ENCODE assay signal across 8 cellular contexts in genomic region chr4:185211035-185211434, GRCh38.
DNase-seq lines count a peak whose midpoint lies in the region; ATAC-seq and TF ChIP-seq lines count a peak whose summit lies in the region.

No MANE protein-coding gene starts in this region.

- TF ChIP-seq CTCF in C4-2B (conservative IDR thresholded peaks at IDR 0.05) (no peak), LNCaP clone FGC (IDR thresholded peaks at IDR 0.05; ENCODE audit: control insufficient read depth, extremely low read depth, insufficient read depth) (no peak), coronary artery (IDR thresholded peaks at IDR 0.05) (no peak), nephron progenitor cell (IDR thresholded peaks at IDR 0.05) (no peak)

- H3K36me3 Mint-ChIP-seq in nephron progenitor cell (ENCODE audit: low read depth) = no peaks in the 10 kb centered on the region

- H3K27ac ChIP-seq in C4-2B = peak overlapping the region; percentile 75
- H3K27ac ChIP-seq in coronary artery = peak overlapping the region; percentile 76 to 96

- peak overlapping the region; percentile 85 for H3K27ac Mint-ChIP-seq in nephron progenitor cell

- no peaks in the 10 kb centered on the region for H3K9me3 Mint-ChIP-seq in nephron progenitor cell

- peak overlapping the region; percentile 70 for H3K4me3 ChIP-seq in LNCaP clone FGC (ENCODE audit: low read depth, low read length)
- H3K4me3 ChIP-seq in coronary artery = peak overlapping the region; percentile 95

- DNase-seq in LNCaP clone FGC (ENCODE audit: low read depth) (no peak), coronary artery (ENCODE audit: low spot score) (no peak), nephron progenitor cell (no peak), KBM-7 (no peak), NCI-H510A treated with DMSO at 0.1 percent for 48 hours (lab: John Stamatoyannopoulos, UW) (no peak), COR-L47 (lab: John Stamatoyannopoulos, UW) (no peak)

- in situ Hi-C loops in KBM-7 (cut with MboI; ENCODE audit: low pct_unique_long_range_greater_than_20kb, low sequenced_read_pairs) = no loop called here

- peak overlapping the region; percentile 92 for H3K4me3 Mint-ChIP-seq in nephron progenitor cell

- no peak for ATAC-seq in HG02623 (IDR thresholded peaks at IDR 0.05; ENCODE audit: unreplicated experiment)

- peaks cover 15% of the 10 kb centered on the region for H3K27me3 Mint-ChIP-seq in nephron progenitor cell (ENCODE audit: low read depth, poor library complexity)

- peaks cover 40% of the 10 kb centered on the region for H3K4me1 Mint-ChIP-seq in nephron progenitor cell
